9 cellular contexts compared by ENCODE assay signal in genomic region chr9:131546336-131547084, GRCh38. TPM values are rescaled to one million over a fixed set of nuclear protein-coding genes. Genes with fewer than 3 reads are reported as not detected.
A peak's percentile ranks its signal among the peaks of the same experiment; 100 is the strongest.
DNase-seq lines count a peak whose midpoint lies in the region; ATAC-seq and TF ChIP-seq lines count a peak whose summit lies in the region.
"Had no signal": no experiment of that assay in that cellular context is flagged by ENCODE, and none has a peak within 500 bp of the region (broad histone marks: within the 10 kb centered on the region; RNA-seq: fewer than 3 reads in every experiment).

No MANE protein-coding gene starts in this region.

- CTCF ChIA-PET in Caco-2 (lab: Charles Lee) (interaction anchor here (0.6 to 2.4 kb wide), 4 partner anchors 15 to 196 kb away, joined by 3 to 8 read pairs (median 3); no protein-coding TSS in a partner anchor), OCI-LY7 (lab: Charles Lee; ENCODE audit: unreplicated experiment) (no interaction called here)

- peaks cover 8% of the 10 kb centered on the region for H3K9me3 ChIP-seq in Caco-2
- peaks cover 9% of the 10 kb centered on the region; the same call in 1 of the 2 replicates for H3K9me3 ChIP-seq in OCI-LY7 (ENCODE audit: low read length)

- H3K27ac ChIP-seq in brain microvascular endothelial cell (no peak overlapping the region), OCI-LY7 (ENCODE audit: low read depth, low read length, poor library complexity, severe bottlenecking) (no peak overlapping the region)
- H3K27ac ChIP-seq: KMS-11 had no signal

- H3K36me3 Mint-ChIP-seq in Caco-2 (ENCODE audit: insufficient read depth, unreplicated experiment), result peaks cover 12% of the 10 kb centered on the region
- H3K36me3 Mint-ChIP-seq in naive thymus-derived CD8-positive, alpha-beta T cell, result peaks cover 12 to 25% (median 21%) of the 10 kb centered on the region in 3 donors
- H3K36me3 Mint-ChIP-seq in osteocyte (ENCODE audit: unreplicated experiment), result peaks cover 6% of the 10 kb centered on the region

- H3K79me2 ChIP-seq in OCI-LY7 (ENCODE audit: insufficient read depth, low read depth, low read length), result no peaks in the 10 kb centered on the region

- H3K4me3 Mint-ChIP-seq in Caco-2 (ENCODE audit: unreplicated experiment) (peak overlapping the region; percentile 82), osteocyte (ENCODE audit: unreplicated experiment) (no peak overlapping the region)
- H3K4me3 Mint-ChIP-seq in naive thymus-derived CD8-positive, alpha-beta T cell, result peak overlapping the region; percentile 73 to 88 (median 82)

- H3K27me3 Mint-ChIP-seq in Caco-2 (ENCODE audit: insufficient read depth, unreplicated experiment), result peaks cover 4% of the 10 kb centered on the region
- H3K27me3 Mint-ChIP-seq in naive thymus-derived CD8-positive, alpha-beta T cell, result peaks cover 30 to 48% (median 43%) of the 10 kb centered on the region in 5 donors
- H3K27me3 Mint-ChIP-seq in osteocyte (ENCODE audit: unreplicated experiment), result peaks cover 33% of the 10 kb centered on the region

- H3K4me3 ChIP-seq in Caco-2 (ENCODE audit: low read depth, low read length), result peak overlapping the region; percentile 71
- H3K4me3 ChIP-seq in brain microvascular endothelial cell (ENCODE audit: low read depth, low read length), result peak overlapping the region; percentile 15
- H3K4me3 ChIP-seq in OCI-LY7 (ENCODE audit: low read depth, low read length, poor library complexity, severe bottlenecking), result no peak overlapping the region

- TF ChIP-seq CTCF in Caco-2 (IDR thresholded peaks at IDR 0.05; ENCODE audit: insufficient read depth in 1 of 2, low read depth in 1 of 2, low read length in 1 of 2, severe bottlenecking in 1 of 2, unreplicated experiment in 1 of 2), result peak; percentile 32 to 34
- TF ChIP-seq CTCF in brain microvascular endothelial cell (IDR thresholded peaks at IDR 0.05; ENCODE audit: low read depth, low read length, missing control alignments), result peak; percentile 38
- TF ChIP-seq CTCF in OCI-LY7 (conservative IDR thresholded peaks at IDR 0.05; ENCODE audit: low read length), result no peak
- no peak for TF ChIP-seq CTCF in osteocyte (IDR thresholded peaks at IDR 0.05)

- H4K20me1 ChIP-seq in OCI-LY7 (ENCODE audit: insufficient read depth, low read length), result no peaks in the 10 kb centered on the region

- no TSS peak for BruUV-seq in Caco-2 (replicated peaks; lab: Mats Ljungman, UMichigan)
- no TSS peak for BruUV-seq in OCI-LY7 (replicated peaks; lab: Mats Ljungman, UMichigan)

- no peak overlapping the region for H2AFZ ChIP-seq in OCI-LY7 (ENCODE audit: low read length)

- no peak overlapping the region for H3K4me2 ChIP-seq in OCI-LY7 (ENCODE audit: low read length)
- H3K4me2 ChIP-seq: KMS-11 had no signal

- H3K4me1 ChIP-seq in Caco-2 (no peaks in the 10 kb centered on the region), OCI-LY7 (ENCODE audit: insufficient read depth, low read length, poor library complexity, severe bottlenecking) (no peaks in the 10 kb centered on the region)

- H3K36me3 ChIP-seq in Caco-2 (ENCODE audit: control insufficient read depth, insufficient read depth, low read length) (no peaks in the 10 kb centered on the region), brain microvascular endothelial cell (replicated peaks) (no peaks in the 10 kb centered on the region), OCI-LY7 (ENCODE audit: insufficient read depth, low read length) (no peaks in the 10 kb centered on the region)

- in situ Hi-C loops in brain microvascular endothelial cell (cut with HindIII; ENCODE audit: low pct_ligation_motif_present, low sequenced_read_pairs), result no loop called here

- intact Hi-C loops in Caco-2 (cut with micrococcal nuclease; ENCODE audit: unreplicated experiment) (no loop called here), OCI-LY7 (cut with micrococcal nuclease; ENCODE audit: unreplicated experiment) (no loop called here)

- ATAC-seq in naive thymus-derived CD8-positive, alpha-beta T cell, result peak; percentile 56 to 57
- no peak for ATAC-seq in GM19023 (IDR thresholded peaks at IDR 0.05; ENCODE audit: unreplicated experiment)

- no peaks in the 10 kb centered on the region for H3K27me3 ChIP-seq in Caco-2 (replicated peaks; ENCODE audit: control insufficient read depth, insufficient read depth, low read length)
- peaks cover 27% of the 10 kb centered on the region for H3K27me3 ChIP-seq in brain microvascular endothelial cell (replicated peaks)

- peaks cover 28% of the 10 kb centered on the region for H3K4me1 Mint-ChIP-seq in Caco-2 (ENCODE audit: low read depth, unreplicated experiment)
- H3K4me1 Mint-ChIP-seq in naive thymus-derived CD8-positive, alpha-beta T cell, result peaks cover 16 to 26% (median 18%) of the 10 kb centered on the region in 4 donors
- no peaks in the 10 kb centered on the region for H3K4me1 Mint-ChIP-seq in osteocyte (ENCODE audit: unreplicated experiment)

- DNase-seq in Caco-2 (peak; percentile 68 to 71), NCI-H1092 (lab: John Stamatoyannopoulos, UW) (peak; percentile 21), brain microvascular endothelial cell (no peak), NCI-H774 (lab: John Stamatoyannopoulos, UW) (no peak), OCI-LY7 (ENCODE audit: low spot score) (no peak), osteocyte (ENCODE audit: extremely low spot score, unreplicated experiment) (no peak)
- DNase-seq in naive thymus-derived CD8-positive, alpha-beta T cell, result peak in 2 of 10 donors; percentile 16

- POLR2A ChIA-PET in Caco-2 (lab: Charles Lee) (no interaction called here), OCI-LY7 (lab: Charles Lee) (no interaction called here)
- POLR2A ChIA-PET in naive thymus-derived CD8-positive, alpha-beta T cell (lab: Charles Lee), result interaction anchor here (0.7 to 2.0 kb wide), 6 partner anchors 13 to 422 kb away, joined by 3 to 6 read pairs (median 4); partner anchors contain the start of gene NUP214

- H3K27ac Mint-ChIP-seq in Caco-2 (ENCODE audit: unreplicated experiment) (peak overlapping the region; percentile 33), osteocyte (ENCODE audit: unreplicated experiment) (no peak overlapping the region)
- no peak overlapping the region for H3K27ac Mint-ChIP-seq in naive thymus-derived CD8-positive, alpha-beta T cell

- H3K9me3 Mint-ChIP-seq in Caco-2 (ENCODE audit: unreplicated experiment) (peaks cover 11% of the 10 kb centered on the region), osteocyte (ENCODE audit: unreplicated experiment) (peaks cover 13% of the 10 kb centered on the region)
- peaks cover 0 to 48% (median 11%) of the 10 kb centered on the region in 9 donors for H3K9me3 Mint-ChIP-seq in naive thymus-derived CD8-positive, alpha-beta T cell

- no peaks in the 10 kb centered on the region for H3K9me2 ChIP-seq in OCI-LY7 (ENCODE audit: insufficient read depth, low read length)

RNA-seq across cellular contexts. Expression of gene PRRT1B, which starts 1.2 kb away (rescaled TPM):
- total RNA-seq in Caco-2 (2022) (5.0 and 6.5 TPM in 2 replicates), OCI-LY7 (2022) (not detected in 2 replicates), osteocyte (not detected in 2 replicates)
- total RNA-seq in naive thymus-derived CD8-positive, alpha-beta T cell, result not detected
- not detected for polyA plus RNA-seq in naive thymus-derived CD8-positive, alpha-beta T cell
- total RNA-seq in OCI-LY7 (2014; rRNA removed; shearing (Covaris generic)), result not detected in 2 replicates

RNA-seq across cellular contexts. Expression of gene UCK1, which starts 15.4 kb away (rescaled TPM):
- total RNA-seq in Caco-2 (2022), result 24.9 and 25.7 TPM in 2 replicates
- 10 to 100 TPM; 24.0 to 29.9 TPM for total RNA-seq in naive thymus-derived CD8-positive, alpha-beta T cell
- polyA plus RNA-seq in naive thymus-derived CD8-positive, alpha-beta T cell, result 10 to 100 TPM; 21.8 to 25.6 (median 23.0) TPM
- total RNA-seq in OCI-LY7 (2014; rRNA removed; shearing (Covaris generic)), result 29.0 and 32.9 TPM in 2 replicates
- 25.9 and 29.8 TPM in 2 replicates for total RNA-seq in OCI-LY7 (2022)
- 30.7 and 32.2 TPM in 2 replicates for total RNA-seq in osteocyte

RNA-seq across cellular contexts. Expression of gene POMT1, which starts 43.8 kb away (rescaled TPM):
- total RNA-seq in Caco-2 (2022), result 44.2 and 44.7 TPM in 2 replicates
- total RNA-seq in naive thymus-derived CD8-positive, alpha-beta T cell, result 10 to 100 TPM; 48.2 to 48.9 TPM
- polyA plus RNA-seq in naive thymus-derived CD8-positive, alpha-beta T cell, result 10 to 100 TPM in 2 of 3 donors, 1 to 10 TPM in 1; 7.4 to 11.1 (median 10.5) TPM
- total RNA-seq in OCI-LY7 (2014; rRNA removed; shearing (Covaris generic)), result 2.2 and 4.7 TPM in 2 replicates
- 27.1 and 27.7 TPM in 2 replicates for total RNA-seq in OCI-LY7 (2022)
- total RNA-seq in osteocyte, result 53.3 and 54.8 TPM in 2 replicates

Comparison
In these comparisons a context has a peak if more than half of its experiments do, and no peak if none do; other contexts are left out.
1. DNase-seq: peak in Caco-2 (2 of 2) and NCI-H1092 (single experiment); none in brain microvascular endothelial cell (single experiment), NCI-H774 (single experiment), OCI-LY7 (single experiment) and osteocyte (single experiment).
2. CTCF ChIP-seq: peak in Caco-2 (2 of 2) and brain microvascular endothelial cell (single experiment); none in OCI-LY7 (single experiment) and osteocyte (single experiment).